Comparison of ENCODE assay signal across 8 cellular contexts in the genomic region with DNA sequence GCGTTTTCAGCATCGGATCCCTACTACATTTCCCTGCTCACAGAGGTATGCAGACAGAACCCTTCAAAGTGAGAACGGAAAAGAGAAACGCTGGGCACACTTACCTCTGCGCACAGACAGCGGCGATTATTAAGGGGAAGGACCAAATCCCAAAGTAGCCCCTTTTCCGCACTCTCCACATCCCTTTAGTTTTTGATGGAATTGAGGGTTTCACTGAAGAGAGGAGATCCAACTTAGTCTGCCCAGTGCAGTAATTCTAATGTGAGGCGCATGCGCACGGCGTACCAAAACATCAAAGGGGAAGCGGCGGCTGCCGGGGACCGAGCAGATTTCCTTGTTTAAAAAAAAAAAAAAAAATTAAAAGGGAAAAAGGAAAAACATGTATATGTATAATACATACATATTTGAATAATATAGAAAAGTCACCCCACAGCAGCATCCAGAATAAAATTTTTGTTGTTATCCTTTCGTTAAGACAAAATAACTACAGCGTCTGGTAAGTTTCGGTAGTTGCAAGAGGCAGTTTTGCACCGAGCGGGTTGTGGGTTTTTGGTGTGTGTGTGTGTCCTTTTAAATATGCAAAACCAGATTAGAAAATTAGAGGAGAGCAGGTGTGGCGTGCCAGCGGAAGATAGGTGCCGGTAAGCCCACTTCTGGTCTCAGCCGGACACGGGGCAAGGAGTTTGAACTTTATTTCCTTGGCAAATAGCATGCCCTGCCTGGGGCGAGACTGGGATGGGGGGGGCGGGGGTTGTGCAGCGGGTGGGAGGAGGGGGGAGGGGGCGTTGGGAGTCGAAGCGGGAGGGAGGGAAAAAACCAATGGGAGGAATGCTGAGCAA. TPM values are rescaled to one million over a fixed set of nuclear protein-coding genes. Genes with fewer than 3 reads are reported as not detected.
DNase-seq lines count a peak whose midpoint lies in the region; ATAC-seq and TF ChIP-seq lines count a peak whose summit lies in the region.

Gene GABRB2 (minus strand): TSS at position 263 of the 839 bp plus-strand sequence. CDS start 82 bp downstream, at position 181.

- H3K4me3 ChIP-seq in CD8-positive, alpha-beta memory T cell (ENCODE audit: low read length) = no peak within 1 kb of the TSS
- H3K4me3 ChIP-seq in OCI-LY1 (ENCODE audit: low read depth, low read length, poor library complexity, severe bottlenecking) (peak within 1 kb of the TSS; percentile 65), kidney epithelial cell (ENCODE audit: low read depth, low read length) (peak within 1 kb of the TSS; percentile 50), spleen (peak within 1 kb of the TSS; percentile 16 to 67 (median 40))

- no peaks in the 10 kb centered on the region for H3K9me3 ChIP-seq in CD8-positive, alpha-beta memory T cell (ENCODE audit: low read length)
- no peaks in the 10 kb centered on the region for H3K9me3 ChIP-seq in OCI-LY1 (ENCODE audit: low read length)
- peaks cover 0 to 12% (median 2%) of the 10 kb centered on the region in 8 donors for H3K9me3 ChIP-seq in spleen

- no peaks in the 10 kb centered on the region for H3F3A ChIP-seq in OCI-LY1 (ENCODE audit: insufficient read depth, low read length)

- no peaks in the 10 kb centered on the region for H3K36me3 ChIP-seq in CD8-positive, alpha-beta memory T cell (ENCODE audit: insufficient read depth, low read length)
- no peaks in the 10 kb centered on the region for H3K36me3 ChIP-seq in OCI-LY1 (ENCODE audit: insufficient read depth, low read length)
- no peaks in the 10 kb centered on the region for H3K36me3 ChIP-seq in kidney epithelial cell (ENCODE audit: control insufficient read depth, insufficient read depth, low read length)
- no peaks in the 10 kb centered on the region for H3K36me3 ChIP-seq in spleen

- H3K36me3 Mint-ChIP-seq in CD8-positive, alpha-beta memory T cell = no peaks in the 10 kb centered on the region
- H3K36me3 Mint-ChIP-seq in central memory CD8-positive, alpha-beta T cell (ENCODE audit: insufficient read depth) = no peaks in the 10 kb centered on the region

- no peak for TF ChIP-seq CTCF in OCI-LY1 (IDR thresholded peaks at IDR 0.05; ENCODE audit: low read length)
- no peak for TF ChIP-seq CTCF in kidney epithelial cell (IDR thresholded peaks at IDR 0.05; ENCODE audit: insufficient read depth, low read length, poor library complexity, severe bottlenecking)
- TF ChIP-seq CTCF in spleen (IDR thresholded peaks at IDR 0.05 in 8 of 11, conservative IDR thresholded peaks at IDR 0.05 in 3 of 11) = no peak

- H3K4me3 Mint-ChIP-seq in CD8-positive, alpha-beta memory T cell = peak within 1 kb of the TSS; percentile 48 to 78 (median 61)
- peak within 1 kb of the TSS; percentile 46 for H3K4me3 Mint-ChIP-seq in central memory CD8-positive, alpha-beta T cell

- H2AFZ ChIP-seq in OCI-LY1 (ENCODE audit: low read length) = no peak within 1 kb of the TSS; the same call in 1 of the 2 replicates

- POLR2A ChIA-PET in CD8-positive, alpha-beta memory T cell (lab: Charles Lee) = no interaction called here

- CTCF ChIA-PET in CD8-positive, alpha-beta memory T cell (lab: Charles Lee) = no interaction called here

- peaks cover 8 to 22% (median 13%) of the 10 kb centered on the region in 3 donors for H3K4me1 Mint-ChIP-seq in CD8-positive, alpha-beta memory T cell
- H3K4me1 Mint-ChIP-seq in central memory CD8-positive, alpha-beta T cell = peaks cover 8% of the 10 kb centered on the region

- H3K27me3 ChIP-seq in CD8-positive, alpha-beta memory T cell (ENCODE audit: insufficient read depth, low read length, poor library complexity, severe bottlenecking) = no peaks in the 10 kb centered on the region
- H3K27me3 ChIP-seq in OCI-LY1 (ENCODE audit: insufficient read depth, low read length) (no peaks in the 10 kb centered on the region), kidney epithelial cell (ENCODE audit: control insufficient read depth, insufficient read depth, low read length) (peaks cover 39% of the 10 kb centered on the region), spleen (replicated peaks in 1 of 7) (peaks cover 14 to 74% (median 44%) of the 10 kb centered on the region in 7 donors)

- no peaks in the 10 kb centered on the region for H4K20me1 ChIP-seq in OCI-LY1 (ENCODE audit: insufficient read depth, low read length)

- H3K9me3 Mint-ChIP-seq in CD8-positive, alpha-beta memory T cell = peaks cover 0 to 13% (median 10%) of the 10 kb centered on the region in 5 donors
- no peaks in the 10 kb centered on the region for H3K9me3 Mint-ChIP-seq in central memory CD8-positive, alpha-beta T cell

- H3K27ac ChIP-seq in CD8-positive, alpha-beta memory T cell (ENCODE audit: low read depth, low read length) = no peak within 1 kb of the TSS
- H3K27ac ChIP-seq in OCI-LY1 (ENCODE audit: low read depth, low read length, poor library complexity, severe bottlenecking) (no peak within 1 kb of the TSS), spleen (no peak within 1 kb of the TSS)

- no peaks in the 10 kb centered on the region for H3K9me2 ChIP-seq in OCI-LY1 (ENCODE audit: low read depth, low read length)

- TF ChIP-seq POLR2A in spleen (IDR thresholded peaks at IDR 0.05) = no peak

- no peaks in the 10 kb centered on the region for H3K79me2 ChIP-seq in OCI-LY1 (ENCODE audit: insufficient read depth, low read length)

- H3K27me3 Mint-ChIP-seq in CD8-positive, alpha-beta memory T cell = peaks cover 28 to 61% of the 10 kb centered on the region in 2 donors
- H3K27me3 Mint-ChIP-seq in central memory CD8-positive, alpha-beta T cell = peaks cover 54% of the 10 kb centered on the region

- intact Hi-C loops in spleen (cut with DNase I; ENCODE audit: low total_unique reads) = no loop called here

- no peak for DNase-seq in CD8-positive, alpha-beta memory T cell
- DNase-seq in central memory CD8-positive, alpha-beta T cell (ENCODE audit: low spot score in 2 of 2) = no peak
- no peak for DNase-seq in kidney epithelial cell (ENCODE audit: low read depth)
- DNase-seq in spleen = no peak
- no peak for DNase-seq in mesenteric fat pad (ENCODE audit: low spot score)

- peak within 1 kb of the TSS; percentile 50; the same call in 1 of the 2 replicates for H3K9ac ChIP-seq in OCI-LY1 (ENCODE audit: low read length)

- peak within 1 kb of the TSS in 2 of 8 donors; percentile 39 to 69 for H3K27ac Mint-ChIP-seq in CD8-positive, alpha-beta memory T cell
- no peak within 1 kb of the TSS for H3K27ac Mint-ChIP-seq in central memory CD8-positive, alpha-beta T cell (ENCODE audit: low read depth)

- H3K4me2 ChIP-seq in OCI-LY1 (ENCODE audit: low read length) = peak within 1 kb of the TSS; percentile 76

- ATAC-seq in GM18873 (IDR thresholded peaks at IDR 0.05; ENCODE audit: low FRiP score, unreplicated experiment) (peak; percentile 65), HG03097 (IDR thresholded peaks at IDR 0.05; ENCODE audit: low FRiP score, unreplicated experiment) (peak; percentile 67)
- no peak for ATAC-seq in central memory CD8-positive, alpha-beta T cell (replicated peaks; ENCODE audit: extremely low read depth, poor library complexity, severe bottlenecking)

- no peaks in the 10 kb centered on the region for H3K4me1 ChIP-seq in CD8-positive, alpha-beta memory T cell (ENCODE audit: insufficient read depth, low read length)
- H3K4me1 ChIP-seq in OCI-LY1 (ENCODE audit: insufficient read depth, low read length, severe bottlenecking) = peaks cover 19% of the 10 kb centered on the region
- H3K4me1 ChIP-seq in spleen = peaks cover 3 to 43% (median 21%) of the 10 kb centered on the region in 6 donors

- WGBS in spleen, 5 donors = 1 to 3% (median 1%) methylated on average over 32 of the region's 32 CpGs

RNA-seq across cellular contexts. Expression of gene GABRB2, which starts in this region (rescaled TPM):
- total RNA-seq in CD8-positive, alpha-beta memory T cell = not detected
- polyA plus RNA-seq in CD8-positive, alpha-beta memory T cell = not detected
- total RNA-seq in kidney epithelial cell (0.07 TPM in 1 of 2 replicates, not detected in the other), spleen (10 to 100 TPM in 4 of 7 donors, 1 to 10 TPM in 3; 1.8 to 27.5 (median 10.8) TPM), mesenteric fat pad (4.8 TPM)
- under 1 TPM; 0.07 to 0.35 (median 0.14) TPM for polyA plus RNA-seq in spleen
